In the genomic region with DNA sequence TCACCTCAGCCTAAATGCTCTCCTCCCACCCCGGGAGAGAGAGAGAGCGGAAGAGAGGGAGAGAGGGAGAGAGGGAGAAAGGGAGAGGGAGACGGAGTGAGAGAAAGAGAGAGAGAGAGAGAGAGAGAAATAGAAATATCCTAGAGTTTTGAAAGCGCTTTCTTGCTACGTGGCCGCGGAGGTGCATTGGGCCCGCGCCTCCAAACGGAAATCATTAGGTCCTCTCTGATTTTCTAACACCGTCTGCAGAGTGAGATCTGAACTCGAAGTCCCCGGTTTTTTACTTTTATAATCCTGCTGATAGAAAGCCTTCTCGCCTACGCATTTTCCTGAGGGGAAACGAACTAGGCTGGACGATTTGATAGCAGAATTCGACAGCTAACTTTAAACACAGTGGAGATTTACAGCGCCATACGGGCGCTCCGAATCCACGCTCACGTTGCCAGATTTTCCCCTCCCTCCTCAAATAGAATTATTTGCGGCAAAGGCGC, we compare ENCODE assay signal across 16 cellular contexts. TPM values are rescaled to one million over a fixed set of nuclear protein-coding genes. Genes with fewer than 3 reads are reported as not detected.
DNase-seq lines count a peak whose midpoint lies in the region; ATAC-seq and TF ChIP-seq lines count a peak whose summit lies in the region.
"Had no signal": no experiment of that assay in that cellular context is flagged by ENCODE, and none has a peak within 500 bp of the region (broad histone marks: within the 10 kb centered on the region; RNA-seq: fewer than 3 reads in every experiment).

No MANE protein-coding gene starts in this region.

- H3K4me1 Mint-ChIP-seq in activated T-cell treated with anti-CD3 and anti-CD28 coated beads, Interleukin-2, amount 50 U/mL, for 24 hours (ENCODE audit: low read depth) = peaks cover 15% of the 10 kb centered on the region
- peaks cover 4% of the 10 kb centered on the region for H3K4me1 Mint-ChIP-seq in activated T-cell treated with anti-CD3 and anti-CD28 coated beads, Interleukin-2, amount 50 U/mL, for 4 hours (ENCODE audit: low read depth)
- peaks cover 13% of the 10 kb centered on the region for H3K4me1 Mint-ChIP-seq in central memory CD8-positive, alpha-beta T cell

- no peaks in the 10 kb centered on the region for H3K36me3 ChIP-seq in HEK293 (ENCODE audit: control insufficient read depth in 2 of 2, insufficient read depth in 1 of 2, low read length in 2 of 2)
- H3K36me3 ChIP-seq: Peyer's patch had no signal

- POLR2A ChIA-PET in HEK293 (lab: Yijun Ruan, JAX) = no interaction called here

- no peak overlapping the region for H3K4me3 ChIP-seq in HEK293 (ENCODE audit: low read depth, low read length)
- H3K4me3 ChIP-seq: Peyer's patch had no signal

- no peak overlapping the region for H3K4me3 Mint-ChIP-seq in activated T-cell treated with anti-CD3 and anti-CD28 coated beads, Interleukin-2, amount 50 U/mL, for 24 hours
- no peak overlapping the region for H3K4me3 Mint-ChIP-seq in activated T-cell treated with anti-CD3 and anti-CD28 coated beads, Interleukin-2, amount 50 U/mL, for 4 hours
- peak overlapping the region; percentile 31 for H3K4me3 Mint-ChIP-seq in central memory CD8-positive, alpha-beta T cell

- peak overlapping the region; percentile 47 for H3K27ac Mint-ChIP-seq in activated T-cell treated with anti-CD3 and anti-CD28 coated beads, Interleukin-2, amount 50 U/mL, for 24 hours
- peak overlapping the region; percentile 86 for H3K27ac Mint-ChIP-seq in central memory CD8-positive, alpha-beta T cell (ENCODE audit: low read depth)

- H3K9me3 Mint-ChIP-seq in activated T-cell treated with anti-CD3 and anti-CD28 coated beads, Interleukin-2, amount 50 U/mL, for 24 hours = peaks cover 10% of the 10 kb centered on the region
- peaks cover 5% of the 10 kb centered on the region for H3K9me3 Mint-ChIP-seq in activated T-cell treated with anti-CD3 and anti-CD28 coated beads, Interleukin-2, amount 50 U/mL, for 4 hours
- no peaks in the 10 kb centered on the region for H3K9me3 Mint-ChIP-seq in central memory CD8-positive, alpha-beta T cell

- CTCF ChIA-PET in HEK293 (lab: Yijun Ruan, JAX) = interaction anchor here (0.7 to 5.6 kb wide), 6 partner anchors 12 to 833 kb away, joined by 3 to 33 read pairs (median 7); no protein-coding TSS in a partner anchor

- ATAC-seq in activated T-cell treated with anti-CD3 and anti-CD28 coated beads, Interleukin-2, amount 50 U/mL, for 4 hours = no peak
- no peak for ATAC-seq in central memory CD8-positive, alpha-beta T cell (replicated peaks; ENCODE audit: extremely low read depth, poor library complexity, severe bottlenecking)
- ATAC-seq in GM21723 (IDR thresholded peaks at IDR 0.05; ENCODE audit: unreplicated experiment) = no peak

- H3K27me3 Mint-ChIP-seq in activated T-cell treated with anti-CD3 and anti-CD28 coated beads, Interleukin-2, amount 50 U/mL, for 24 hours = peaks cover 94% of the 10 kb centered on the region
- peaks cover 89% of the 10 kb centered on the region for H3K27me3 Mint-ChIP-seq in activated T-cell treated with anti-CD3 and anti-CD28 coated beads, Interleukin-2, amount 50 U/mL, for 4 hours (ENCODE audit: low read depth)
- peaks cover 93% of the 10 kb centered on the region for H3K27me3 Mint-ChIP-seq in central memory CD8-positive, alpha-beta T cell

- DNase-seq in activated T-cell treated with anti-CD3 and anti-CD28 coated beads, Interleukin-2, amount 50 U/mL, for 24 hours = peak; percentile 24
- DNase-seq in activated T-cell treated with anti-CD3 and anti-CD28 coated beads, Interleukin-2, amount 50 U/mL, for 4 hours = no peak
- no peak for DNase-seq in central memory CD8-positive, alpha-beta T cell (ENCODE audit: low spot score in 2 of 2)
- peak; percentile 73 for DNase-seq in retina
- DNase-seq in middle frontal gyrus (ENCODE audit: extremely low spot score, low spot score) = no peak
- no peak for DNase-seq in cerebellar nuclear complex (lab: John Stamatoyannopoulos, UW)
- DNase-seq: activated CD4-positive, alpha-beta T cell treated with anti-CD3 and anti-CD28 coated beads for 1 hour; GF-D8; NCI-H1105; NCI-H446 treated with DMSO at 0.1 percent for 48 hours; stimulated activated CD4-positive, alpha-beta T cell treated with anti-CD3 and anti-CD28 coated beads, Interleukin-1b, Interleukin-23, amount 100 ng/mL, for 48 hours had no signal

- H3K4me1 ChIP-seq in HEK293 (ENCODE audit: control insufficient read depth, insufficient read depth, low read length) = no peaks in the 10 kb centered on the region

- no peak for TF ChIP-seq CTCF in HEK293 (tag by site-specific recombination; IDR thresholded peaks at IDR 0.05)

- no peaks in the 10 kb centered on the region for H3K9me3 ChIP-seq in HEK293 (ENCODE audit: control insufficient read depth, insufficient read depth, low read depth, low read length)

- H3K36me3 Mint-ChIP-seq in activated T-cell treated with anti-CD3 and anti-CD28 coated beads, Interleukin-2, amount 50 U/mL, for 24 hours (ENCODE audit: low read depth) = peaks cover 3% of the 10 kb centered on the region
- no peaks in the 10 kb centered on the region for H3K36me3 Mint-ChIP-seq in activated T-cell treated with anti-CD3 and anti-CD28 coated beads, Interleukin-2, amount 50 U/mL, for 4 hours (ENCODE audit: insufficient read depth)
- peaks cover 66% of the 10 kb centered on the region for H3K36me3 Mint-ChIP-seq in central memory CD8-positive, alpha-beta T cell (ENCODE audit: insufficient read depth)

- no peak overlapping the region for H3K27ac ChIP-seq in HEK293 (ENCODE audit: extremely low read depth, low read depth, low read length)
- H3K27ac ChIP-seq: Peyer's patch had no signal

TF ChIP-seq in HEK293, 187 proteins besides CTCF, POLR2A, EP300 and RAD21:
- TF ChIP-seq ZNF596 (tag by site-specific recombination; IDR thresholded peaks at IDR 0.05) (peak; percentile 85), ZFP41 (tag by site-specific recombination; IDR thresholded peaks at IDR 0.05; ENCODE audit: borderline replicate concordance) (no peak)
TF ChIP-seq in HEK293: peak in this region for 1.

RNA-seq across cellular contexts. Expression of a gene that starts 0.9 kb away (rescaled TPM):
- total RNA-seq in activated T-cell treated with anti-CD3 and anti-CD28 coated beads, Interleukin-2, amount 50 U/mL, for 4 hours = not detected
- total RNA-seq: mononuclear cell, Peyer's patch, renal cortical epithelial cell had no signal

RNA-seq across cellular contexts. Expression of a gene that starts 7.8 kb away (rescaled TPM):
- total RNA-seq in activated T-cell treated with anti-CD3 and anti-CD28 coated beads, Interleukin-2, amount 50 U/mL, for 4 hours = not detected
- total RNA-seq: mononuclear cell, Peyer's patch, renal cortical epithelial cell had no signal

RNA-seq across cellular contexts. Expression of a gene that starts 14.9 kb away (rescaled TPM):
- not detected for total RNA-seq in activated T-cell treated with anti-CD3 and anti-CD28 coated beads, Interleukin-2, amount 50 U/mL, for 4 hours
- total RNA-seq: mononuclear cell, Peyer's patch, renal cortical epithelial cell had no signal

RNA-seq across cellular contexts. Expression of a gene that starts 22.4 kb away (rescaled TPM):
- total RNA-seq in activated T-cell treated with anti-CD3 and anti-CD28 coated beads, Interleukin-2, amount 50 U/mL, for 4 hours = not detected
- total RNA-seq: mononuclear cell, Peyer's patch had no signal

RNA-seq across cellular contexts. Expression of a gene that starts 31.9 kb away (rescaled TPM):
- not detected for total RNA-seq in activated T-cell treated with anti-CD3 and anti-CD28 coated beads, Interleukin-2, amount 50 U/mL, for 4 hours
- total RNA-seq: mononuclear cell, Peyer's patch had no signal

Comparison
In these comparisons a context has a peak if more than half of its experiments do, and no peak if none do; other contexts are left out.
1. DNase-seq: peak in activated T-cell treated with anti-CD3 and anti-CD28 coated beads, Interleukin-2, amount 50 U/mL, for 24 hours (single experiment) and retina (single experiment); none in activated T-cell treated with anti-CD3 and anti-CD28 coated beads, Interleukin-2, amount 50 U/mL, for 4 hours (single experiment), central memory CD8-positive, alpha-beta T cell (0 of 2), middle frontal gyrus (single experiment) and cerebellar nuclear complex (0 of 2).